ENCODE assay signal across 16 cellular contexts in genomic region chr6:84417261-84417660, GRCh38.
DNase-seq lines count a peak whose midpoint lies in the region; TF ChIP-seq lines count a peak whose summit lies in the region.
"Had no signal": no experiment of that assay in that cellular context is flagged by ENCODE, and none has a peak within 500 bp of the region (broad histone marks: within the 10 kb centered on the region; RNA-seq: fewer than 3 reads in every experiment).

No MANE protein-coding gene starts in this region.

- no peaks in the 10 kb centered on the region for H3K36me3 ChIP-seq in brain microvascular endothelial cell (replicated peaks)
- H3K36me3 ChIP-seq: colonic mucosa had no signal

- H3K27ac ChIP-seq in brain microvascular endothelial cell (no peak overlapping the region), caudate nucleus (ENCODE audit: low read depth, low read length) (no peak overlapping the region)
- H3K27ac ChIP-seq: colonic mucosa had no signal

- DNase-seq in AG08396 (ENCODE audit: low spot score), result peak; percentile 11
- peak; percentile 53 for DNase-seq in HS-5 (ENCODE audit: low read depth)
- DNase-seq in brain microvascular endothelial cell, result peak; percentile 8
- DNase-seq in hepatic stellate cell (ENCODE audit: low spot score), result peak; percentile 32
- DNase-seq in caudate nucleus (lab: John Stamatoyannopoulos, UW), result no peak
- no peak for DNase-seq in NOMO-1 treated with dmso at 0.1 percent for 144 hours (lab: John Stamatoyannopoulos, UW; ENCODE audit: unreplicated experiment)
- no peak for DNase-seq in MV-4-11 (lab: John Stamatoyannopoulos, UW)
- DNase-seq in HT-29 (ENCODE audit: low spot score), result no peak
- DNase-seq: AML-193, colonic mucosa, DMS53, endodermal cell, foreskin melanocyte, hypothalamus, NCI-H1417 treated with DMSO at 0.1 percent for 48 hours, NCI-H524 had no signal

- H3K4me3 ChIP-seq in brain microvascular endothelial cell (ENCODE audit: low read depth, low read length), result no peak overlapping the region
- H3K4me3 ChIP-seq: colonic mucosa had no signal

- H3K27me3 ChIP-seq in brain microvascular endothelial cell (replicated peaks), result no peaks in the 10 kb centered on the region
- H3K27me3 ChIP-seq: colonic mucosa had no signal

- in situ Hi-C loops in brain microvascular endothelial cell (cut with HindIII; ENCODE audit: low pct_ligation_motif_present, low sequenced_read_pairs), result no loop called here

- TF ChIP-seq CTCF in brain microvascular endothelial cell (IDR thresholded peaks at IDR 0.05; ENCODE audit: low read depth, low read length, missing control alignments), result no peak

Comparison
In these comparisons a context has a peak if more than half of its experiments do, and no peak if none do; other contexts are left out.
1. DNase-seq: peak in AG08396 (single experiment), HS-5 (single experiment), brain microvascular endothelial cell (single experiment) and hepatic stellate cell (single experiment); none in caudate nucleus (0 of 61), NOMO-1 treated with dmso at 0.1 percent for 144 hours (single experiment), MV-4-11 (single experiment) and HT-29 (single experiment).